In genomic region chr3:106836906-106837305, GRCh38 we compare ENCODE assay signal across 15 cellular contexts.
"Had no signal": no experiment of that assay in that cellular context is flagged by ENCODE, and none has a peak within 500 bp of the region (broad histone marks: within the 10 kb centered on the region; RNA-seq: fewer than 3 reads in every experiment).

No MANE protein-coding gene starts in this region.

- H3K79me2 ChIP-seq: parathyroid adenoma had no signal

- H3K9ac ChIP-seq: parathyroid adenoma had no signal

- H3K9me3 ChIP-seq: tibial artery had no signal

- H2AFZ ChIP-seq: parathyroid adenoma had no signal

- H3K4me3 ChIP-seq: tibial artery had no signal

- H3K27ac ChIP-seq: foreskin keratinocyte, parathyroid adenoma, tibial artery had no signal

- DNase-seq: activated CD4-positive, alpha-beta T cell treated with anti-CD3 and anti-CD28 coated beads, Interleukin-2, amount 50 U/mL, for 1 hour; activated CD4-positive, CD25-positive, alpha-beta regulatory T cell; activated CD8-positive, alpha-beta memory T cell treated with anti-CD3 and anti-CD28 coated beads for 24 hours; activated naive CD8-positive, alpha-beta T cell treated with anti-CD3 and anti-CD28 coated beads for 36 hours; amygdala; effector memory CD4-positive, alpha-beta T cell; foreskin keratinocyte; kidney glomerular epithelial cell; left ventricle myocardium superior; mesenchymal stem cell; stimulated activated CD4-positive, alpha-beta T cell treated with anti-CD3 and anti-CD28 coated beads, Interleukin-15, amount 100 ng/mL, for 24 hours; stimulated activated CD4-positive, alpha-beta T cell treated with anti-CD3 and anti-CD28 coated beads, Interleukin-4, amount 100 ng/mL, for 1 hour; stimulated activated naive B cell treated with anti-CD40 and anti-IgM and Interleukin-4, amounts not matched to agents 10 μg/mL and 1 μg/mL and 100 μg/mL, for 72 hours; tibial artery had no signal

- H3K36me3 ChIP-seq: tibial artery had no signal

- H3K4me1 ChIP-seq: foreskin keratinocyte had no signal

- ATAC-seq: foreskin keratinocyte; left ventricle myocardium superior; stimulated activated naive B cell treated with anti-CD40 and anti-IgM and Interleukin-4, amounts not matched to agents 10 μg/mL and 1 μg/mL and 100 μg/mL, for 72 hours had no signal

- H3K27me3 ChIP-seq: foreskin keratinocyte, tibial artery had no signal
